17 cellular contexts compared by ENCODE assay signal in genomic region chr2:26491563-26492167, GRCh38. TPM values are rescaled to one million over a fixed set of nuclear protein-coding genes. Genes with fewer than 3 reads are reported as not detected.
"Had no signal": no experiment of that assay in that cellular context is flagged by ENCODE, and none has a peak within 500 bp of the region (broad histone marks: within the 10 kb centered on the region; RNA-seq: fewer than 3 reads in every experiment).

No MANE protein-coding gene starts in this region.

- DNase-seq: activated CD4-positive, alpha-beta T cell treated with anti-CD3 and anti-CD28 coated beads for 36 hours; activated CD4-positive, alpha-beta T cell treated with anti-CD3 and anti-CD28 coated beads, Interleukin-2, amount 50 U/mL, for 48 hours; activated gamma-delta T cell; adrenal gland; dorsolateral prefrontal cortex; foreskin keratinocyte; glutamatergic neuron; islet precursor cell; left lung; mesenchymal stem cell; naive thymus-derived CD8-positive, alpha-beta T cell; stimulated activated naive CD8-positive, alpha-beta T cell treated with anti-CD3 and anti-CD28 coated beads, Interleukin-15, Interleukin-2, amounts not matched to agents 100 U/mL and 50 U/mL, for 24 hours; substantia nigra; tibial artery had no signal

- ATAC-seq: activated CD4-positive, alpha-beta T cell treated with anti-CD3 and anti-CD28 coated beads for 36 hours; activated naive CD4-positive, alpha-beta T cell treated with anti-CD3 and anti-CD28 coated beads, Interleukin-2, amount 50 U/mL, for 72 hours; foreskin keratinocyte; left lung; naive thymus-derived CD8-positive, alpha-beta T cell; stimulated activated naive CD8-positive, alpha-beta T cell treated with anti-CD3 and anti-CD28 coated beads, Interleukin-15, Interleukin-2, amounts not matched to agents 100 U/mL and 50 U/mL, for 24 hours; WTC11 had no signal

RNA-seq across cellular contexts. Expression of gene OTOF, which starts 13.7 kb away (rescaled TPM):
- total RNA-seq: cardiac septum, foreskin keratinocyte had no signal
